Comparison of ENCODE assay signal across 22 cellular contexts in the genomic region with DNA sequence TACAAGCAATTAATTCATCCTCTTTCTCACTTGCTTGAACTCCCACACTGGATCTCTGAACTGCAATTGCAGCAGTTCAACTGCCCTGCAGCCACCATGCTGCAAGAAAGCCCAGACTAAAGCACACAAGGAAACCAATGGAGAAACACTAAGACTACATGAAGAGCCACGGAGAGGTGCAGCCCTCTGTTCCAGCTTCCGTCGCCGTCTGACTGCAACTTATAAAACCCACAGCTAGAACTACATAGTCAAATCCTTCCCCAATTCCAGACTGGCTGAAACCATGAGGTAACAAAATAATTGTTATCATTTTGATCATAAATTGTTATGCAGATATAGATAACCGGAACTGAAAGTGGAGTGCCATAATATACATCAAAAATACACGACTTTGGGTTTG. TPM values are rescaled to one million over a fixed set of nuclear protein-coding genes. Genes with fewer than 3 reads are reported as not detected.
A peak's percentile ranks its signal among the peaks of the same experiment; 100 is the strongest.
DNase-seq lines count a peak whose midpoint lies in the region; ATAC-seq lines count a peak whose summit lies in the region.
"Had no signal": no experiment of that assay in that cellular context is flagged by ENCODE, and none has a peak within 500 bp of the region (broad histone marks: within the 10 kb centered on the region; RNA-seq: fewer than 3 reads in every experiment).

No MANE protein-coding gene starts in this region.

- H3K36me3 ChIP-seq in CD8-positive, alpha-beta memory T cell (ENCODE audit: insufficient read depth, low read length) = no peaks in the 10 kb centered on the region

- H3K9me3 ChIP-seq in CD8-positive, alpha-beta memory T cell (ENCODE audit: low read length) = no peaks in the 10 kb centered on the region

- H3K4me3 Mint-ChIP-seq in activated T-cell treated with anti-CD3 and anti-CD28 coated beads, Interleukin-2, amount 50 U/mL, for 24 hours = peak overlapping the region; percentile 61
- peak overlapping the region; percentile 60 to 78 (median 68) for H3K4me3 Mint-ChIP-seq in CD8-positive, alpha-beta memory T cell
- peak overlapping the region; percentile 28 for H3K4me3 Mint-ChIP-seq in activated CD4-positive, alpha-beta memory T cell treated with anti-CD3 and anti-CD28 coated beads, Interleukin-2, amount 10 ng/mL, durations not matched to agents 7 days and 5 days
- peak overlapping the region; percentile 23 to 57 for H3K4me3 Mint-ChIP-seq in effector memory CD8-positive, alpha-beta T cell
- H3K4me3 Mint-ChIP-seq: GM23338, HFFc6 had no signal

- no peak for ATAC-seq in effector memory CD8-positive, alpha-beta T cell (replicated peaks)
- no peak for ATAC-seq in HG03139 (IDR thresholded peaks at IDR 0.05; ENCODE audit: unreplicated experiment)
- ATAC-seq: GM23338, K562 had no signal

- CTCF ChIA-PET in CD8-positive, alpha-beta memory T cell (lab: Charles Lee) = interaction anchor here (0.9 to 1.3 kb wide), 3 partner anchors 13 to 66 kb away, joined by 3 to 4 read pairs (median 3); no protein-coding TSS in a partner anchor
- CTCF ChIA-PET in activated CD4-positive, alpha-beta memory T cell treated with anti-CD3 and anti-CD28 coated beads, Interleukin-2, amount 10 ng/mL, durations not matched to agents 7 days and 5 days (lab: Charles Lee) = interaction anchor here (3.5 kb wide), 1 partner anchor 12 kb away, joined by 8 read pairs; no protein-coding TSS in a partner anchor

- H3K27ac Mint-ChIP-seq in activated T-cell treated with anti-CD3 and anti-CD28 coated beads, Interleukin-2, amount 50 U/mL, for 24 hours = peak overlapping the region; percentile 64
- peak overlapping the region in 6 of 8 donors; percentile 34 to 82 (median 68) for H3K27ac Mint-ChIP-seq in CD8-positive, alpha-beta memory T cell
- no peak overlapping the region for H3K27ac Mint-ChIP-seq in activated CD4-positive, alpha-beta memory T cell treated with anti-CD3 and anti-CD28 coated beads, Interleukin-2, amount 10 ng/mL, durations not matched to agents 7 days and 5 days
- peak overlapping the region in 1 of 2 donors; percentile 32 for H3K27ac Mint-ChIP-seq in effector memory CD8-positive, alpha-beta T cell
- H3K27ac Mint-ChIP-seq: GM23338, HFFc6 had no signal

- H3K27me3 Mint-ChIP-seq in activated T-cell treated with anti-CD3 and anti-CD28 coated beads, Interleukin-2, amount 50 U/mL, for 24 hours = no peaks in the 10 kb centered on the region
- H3K27me3 Mint-ChIP-seq in CD8-positive, alpha-beta memory T cell = no peaks in the 10 kb centered on the region
- no peaks in the 10 kb centered on the region for H3K27me3 Mint-ChIP-seq in activated CD4-positive, alpha-beta memory T cell treated with anti-CD3 and anti-CD28 coated beads, Interleukin-2, amount 10 ng/mL, durations not matched to agents 7 days and 5 days
- no peaks in the 10 kb centered on the region for H3K27me3 Mint-ChIP-seq in effector memory CD8-positive, alpha-beta T cell

- peaks cover 80% of the 10 kb centered on the region for H3K4me1 Mint-ChIP-seq in activated T-cell treated with anti-CD3 and anti-CD28 coated beads, Interleukin-2, amount 50 U/mL, for 24 hours (ENCODE audit: low read depth)
- H3K4me1 Mint-ChIP-seq in CD8-positive, alpha-beta memory T cell = peaks cover 74 to 80% (median 74%) of the 10 kb centered on the region in 3 donors
- H3K4me1 Mint-ChIP-seq in activated CD4-positive, alpha-beta memory T cell treated with anti-CD3 and anti-CD28 coated beads, Interleukin-2, amount 10 ng/mL, durations not matched to agents 7 days and 5 days = peaks cover 67% of the 10 kb centered on the region
- H3K4me1 Mint-ChIP-seq in effector memory CD8-positive, alpha-beta T cell (ENCODE audit: low read depth in 2 of 2) = peaks cover 33 to 55% of the 10 kb centered on the region in 2 donors

- peaks cover 4% of the 10 kb centered on the region for H3K36me3 Mint-ChIP-seq in activated T-cell treated with anti-CD3 and anti-CD28 coated beads, Interleukin-2, amount 50 U/mL, for 24 hours (ENCODE audit: low read depth)
- peaks cover 2 to 13% (median 5%) of the 10 kb centered on the region in 3 donors for H3K36me3 Mint-ChIP-seq in CD8-positive, alpha-beta memory T cell
- H3K36me3 Mint-ChIP-seq in activated CD4-positive, alpha-beta memory T cell treated with anti-CD3 and anti-CD28 coated beads, Interleukin-2, amount 10 ng/mL, durations not matched to agents 7 days and 5 days (ENCODE audit: low read depth) = peaks cover 34% of the 10 kb centered on the region
- no peaks in the 10 kb centered on the region for H3K36me3 Mint-ChIP-seq in effector memory CD8-positive, alpha-beta T cell (ENCODE audit: insufficient read depth)

- H3K4me1 ChIP-seq in CD8-positive, alpha-beta memory T cell (ENCODE audit: insufficient read depth, low read length) = peaks cover 73% of the 10 kb centered on the region

- no peak for DNase-seq in activated T-cell treated with anti-CD3 and anti-CD28 coated beads, Interleukin-2, amount 50 U/mL, for 24 hours
- no peak for DNase-seq in activated T-cell treated with anti-CD3 and anti-CD28 coated beads, Interleukin-2, amount 50 U/mL, for 48 hours
- DNase-seq in CD8-positive, alpha-beta memory T cell = no peak
- no peak for DNase-seq in activated CD4-positive, alpha-beta memory T cell treated with anti-CD3 and anti-CD28 coated beads, Interleukin-2, amount 10 ng/mL, durations not matched to agents 7 days and 5 days
- DNase-seq in effector memory CD8-positive, alpha-beta T cell = no peak
- DNase-seq in NCI-H69 (lab: John Stamatoyannopoulos, UW) = no peak
- no peak for DNase-seq in globus pallidus (ENCODE audit: low spot score)
- DNase-seq: DND-41; GDM1; HFFc6; NCI-H1092; NCI-H226; NCI-H526; NK-92 treated with Interleukin-12 subunit alpha and Interleukin-12 subunit beta, amount 100 ng/mL, for 24 hours; OCI-M1; RPMI8226 had no signal

- H3K4me3 ChIP-seq in CD8-positive, alpha-beta memory T cell (ENCODE audit: low read length) = no peak overlapping the region
- H3K4me3 ChIP-seq: GM23338, K562 had no signal

- peaks cover 9% of the 10 kb centered on the region for H3K9me3 Mint-ChIP-seq in activated T-cell treated with anti-CD3 and anti-CD28 coated beads, Interleukin-2, amount 50 U/mL, for 24 hours
- H3K9me3 Mint-ChIP-seq in CD8-positive, alpha-beta memory T cell = peaks cover 0 to 7% (median 3%) of the 10 kb centered on the region in 5 donors
- H3K9me3 Mint-ChIP-seq in activated CD4-positive, alpha-beta memory T cell treated with anti-CD3 and anti-CD28 coated beads, Interleukin-2, amount 10 ng/mL, durations not matched to agents 7 days and 5 days = peaks cover 22% of the 10 kb centered on the region
- H3K9me3 Mint-ChIP-seq in effector memory CD8-positive, alpha-beta T cell = no peaks in the 10 kb centered on the region

- POLR2A ChIA-PET in CD8-positive, alpha-beta memory T cell (lab: Charles Lee) = interaction anchor here (1.5 kb wide), 1 partner anchor 13 kb away, joined by 4 read pairs; no protein-coding TSS in a partner anchor
- POLR2A ChIA-PET in activated CD4-positive, alpha-beta memory T cell treated with anti-CD3 and anti-CD28 coated beads, Interleukin-2, amount 10 ng/mL, durations not matched to agents 7 days and 5 days (lab: Charles Lee) = interaction anchor here (1.6 to 2.2 kb wide), 2 partner anchors 13 kb away, joined by 5 to 10 read pairs; no protein-coding TSS in a partner anchor

- H3K27ac ChIP-seq in CD8-positive, alpha-beta memory T cell (ENCODE audit: low read depth, low read length) = no peak overlapping the region
- H3K27ac ChIP-seq: HL-60 had no signal

- H3K27me3 ChIP-seq in CD8-positive, alpha-beta memory T cell (ENCODE audit: insufficient read depth, low read length, poor library complexity, severe bottlenecking) = no peaks in the 10 kb centered on the region

RNA-seq across cellular contexts. Expression of a gene that starts 21.1 kb away (rescaled TPM):
- total RNA-seq in CD8-positive, alpha-beta memory T cell = 10 to 100 TPM; 39.9 to 40.6 TPM
- polyA plus RNA-seq in CD8-positive, alpha-beta memory T cell = 107 TPM
- 10 to 100 TPM; 65.6 to 68.2 TPM for total RNA-seq in activated CD4-positive, alpha-beta memory T cell treated with anti-CD3 and anti-CD28 coated beads, Interleukin-2, amount 10 ng/mL, durations not matched to agents 7 days and 5 days
- total RNA-seq: A673, GM23338, M059J had no signal
- polyA plus RNA-seq: GM23338, K562 had no signal
